Comparison of ENCODE assay signal across 2 cellular contexts in the genomic region with DNA sequence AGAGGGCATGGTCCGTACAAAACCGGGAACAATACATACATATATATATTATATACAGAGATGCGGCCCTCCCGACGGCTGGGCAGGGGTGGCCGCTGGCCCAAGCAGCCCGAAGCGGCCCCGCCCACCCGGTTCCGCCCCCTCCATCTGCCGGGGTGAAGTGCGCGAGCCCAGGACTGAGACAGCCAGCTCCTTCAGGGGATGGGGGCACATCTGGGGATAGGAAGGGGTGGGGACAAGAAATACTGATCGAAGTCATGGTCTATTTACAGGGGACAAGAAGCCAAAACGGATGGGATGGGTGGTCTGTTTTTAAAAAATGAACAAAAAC.
TF ChIP-seq lines count a peak whose summit lies in the region.

No MANE protein-coding gene starts in this region.

TF ChIP-seq in A549, 52 proteins besides CTCF, POLR2A, EP300 and RAD21:
- TF ChIP-seq PHF8 (IDR thresholded peaks at IDR 0.05; ENCODE audit: borderline replicate concordance, low read depth) (no peak), NFE2L2 (conservative IDR thresholded peaks at IDR 0.05; ENCODE audit: low read length) (no peak), JUN (IDR thresholded peaks at IDR 0.05) (no peak; a peak in 1 of 5 replicates), KDM1A (IDR thresholded peaks at IDR 0.05; ENCODE audit: low read depth) (no peak), RCOR1 (IDR thresholded peaks at IDR 0.05; ENCODE audit: low read depth, low read length) (no peak), BHLHE40 (IDR thresholded peaks at IDR 0.05; ENCODE audit: low read depth, low read length) (no peak), CEBPB (IDR thresholded peaks at IDR 0.05) (no peak), TP53 (CRISPR knock-in tag; IDR thresholded peaks at IDR 0.05) (no peak), MAZ (IDR thresholded peaks at IDR 0.05; ENCODE audit: borderline replicate concordance, low read depth, low read length) (no peak), EHMT2 (IDR thresholded peaks at IDR 0.05; ENCODE audit: low read depth) (no peak), RNF2 (IDR thresholded peaks at IDR 0.05; ENCODE audit: borderline replicate concordance, low read depth) (no peak), RFX5 (IDR thresholded peaks at IDR 0.05) (no peak), POLR2AphosphoS2 (conservative IDR thresholded peaks at IDR 0.05; ENCODE audit: low read length) (no peak), ZFP36 (IDR thresholded peaks at IDR 0.05; ENCODE audit: borderline replicate concordance, partially characterized antibody) (no peak), NPAS2 (CRISPR knock-in tag; IDR thresholded peaks at IDR 0.05; ENCODE audit: borderline replicate concordance) (no peak)
- TF ChIP-seq, protein P1, sequence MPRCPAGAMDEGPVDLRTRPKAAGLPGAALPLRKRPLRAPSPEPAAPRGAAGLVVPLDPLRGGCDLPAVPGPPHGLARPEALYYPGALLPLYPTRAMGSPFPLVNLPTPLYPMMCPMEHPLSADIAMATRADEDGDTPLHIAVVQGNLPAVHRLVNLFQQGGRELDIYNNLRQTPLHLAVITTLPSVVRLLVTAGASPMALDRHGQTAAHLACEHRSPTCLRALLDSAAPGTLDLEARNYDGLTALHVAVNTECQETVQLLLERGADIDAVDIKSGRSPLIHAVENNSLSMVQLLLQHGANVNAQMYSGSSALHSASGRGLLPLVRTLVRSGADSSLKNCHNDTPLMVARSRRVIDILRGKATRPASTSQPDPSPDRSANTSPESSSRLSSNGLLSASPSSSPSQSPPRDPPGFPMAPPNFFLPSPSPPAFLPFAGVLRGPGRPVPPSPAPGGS (IDR thresholded peaks at IDR 0.05): no peak
- TF ChIP-seq, protein P2, sequence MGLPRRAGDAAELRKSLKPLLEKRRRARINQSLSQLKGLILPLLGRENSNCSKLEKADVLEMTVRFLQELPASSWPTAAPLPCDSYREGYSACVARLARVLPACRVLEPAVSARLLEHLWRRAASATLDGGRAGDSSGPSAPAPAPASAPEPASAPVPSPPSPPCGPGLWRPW (IDR thresholded peaks at IDR 0.05): no peak
- TF ChIP-seq, protein P3, sequence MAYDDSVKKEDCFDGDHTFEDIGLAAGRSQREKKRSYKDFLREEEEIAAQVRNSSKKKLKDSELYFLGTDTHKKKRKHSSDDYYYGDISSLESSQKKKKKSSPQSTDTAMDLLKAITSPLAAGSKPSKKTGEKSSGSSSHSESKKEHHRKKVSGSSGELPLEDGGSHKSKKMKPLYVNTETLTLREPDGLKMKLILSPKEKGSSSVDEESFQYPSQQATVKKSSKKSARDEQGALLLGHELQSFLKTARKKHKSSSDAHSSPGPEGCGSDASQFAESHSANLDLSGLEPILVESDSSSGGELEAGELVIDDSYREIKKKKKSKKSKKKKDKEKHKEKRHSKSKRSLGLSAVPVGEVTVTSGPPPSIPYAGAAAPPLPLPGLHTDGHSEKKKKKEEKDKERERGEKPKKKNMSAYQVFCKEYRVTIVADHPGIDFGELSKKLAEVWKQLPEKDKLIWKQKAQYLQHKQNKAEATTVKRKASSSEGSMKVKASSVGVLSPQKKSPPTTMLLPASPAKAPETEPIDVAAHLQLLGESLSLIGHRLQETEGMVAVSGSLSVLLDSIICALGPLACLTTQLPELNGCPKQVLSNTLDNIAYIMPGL (CRISPR knock-in tag; IDR thresholded peaks at IDR 0.05; ENCODE audit: borderline replicate concordance): no peak

TF ChIP-seq in IMR-90, 13 proteins besides CTCF, POLR2A, EP300 and RAD21:
- no peak for TF ChIP-seq MAFK (IDR thresholded peaks at IDR 0.05; ENCODE audit: low read depth, low read length)
- no peak for TF ChIP-seq CEBPB (IDR thresholded peaks at IDR 0.05; ENCODE audit: low read depth, low read length)
- TF ChIP-seq, protein P4, sequence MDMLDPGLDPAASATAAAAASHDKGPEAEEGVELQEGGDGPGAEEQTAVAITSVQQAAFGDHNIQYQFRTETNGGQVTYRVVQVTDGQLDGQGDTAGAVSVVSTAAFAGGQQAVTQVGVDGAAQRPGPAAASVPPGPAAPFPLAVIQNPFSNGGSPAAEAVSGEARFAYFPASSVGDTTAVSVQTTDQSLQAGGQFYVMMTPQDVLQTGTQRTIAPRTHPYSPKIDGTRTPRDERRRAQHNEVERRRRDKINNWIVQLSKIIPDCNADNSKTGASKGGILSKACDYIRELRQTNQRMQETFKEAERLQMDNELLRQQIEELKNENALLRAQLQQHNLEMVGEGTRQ (IDR thresholded peaks at IDR 0.05; ENCODE audit: low read depth, low read length): no peak
- TF ChIP-seq, protein P5, sequence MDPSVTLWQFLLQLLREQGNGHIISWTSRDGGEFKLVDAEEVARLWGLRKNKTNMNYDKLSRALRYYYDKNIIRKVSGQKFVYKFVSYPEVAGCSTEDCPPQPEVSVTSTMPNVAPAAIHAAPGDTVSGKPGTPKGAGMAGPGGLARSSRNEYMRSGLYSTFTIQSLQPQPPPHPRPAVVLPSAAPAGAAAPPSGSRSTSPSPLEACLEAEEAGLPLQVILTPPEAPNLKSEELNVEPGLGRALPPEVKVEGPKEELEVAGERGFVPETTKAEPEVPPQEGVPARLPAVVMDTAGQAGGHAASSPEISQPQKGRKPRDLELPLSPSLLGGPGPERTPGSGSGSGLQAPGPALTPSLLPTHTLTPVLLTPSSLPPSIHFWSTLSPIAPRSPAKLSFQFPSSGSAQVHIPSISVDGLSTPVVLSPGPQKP (IDR thresholded peaks at IDR 0.05; ENCODE audit: borderline replicate concordance, low read depth, low read length): no peak
- no peak for TF ChIP-seq CHD1 (IDR thresholded peaks at IDR 0.05; ENCODE audit: low read depth, low read length)
- TF ChIP-seq BHLHE40 (IDR thresholded peaks at IDR 0.05; ENCODE audit: low read depth, low read length): no peak
- TF ChIP-seq FOS (IDR thresholded peaks at IDR 0.05; ENCODE audit: low read depth, low read length): no peak
- no peak for TF ChIP-seq SMC3 (IDR thresholded peaks at IDR 0.05; ENCODE audit: low read depth, low read length)
